Comparison of ENCODE assay signal across 10 cellular contexts in the genomic region with DNA sequence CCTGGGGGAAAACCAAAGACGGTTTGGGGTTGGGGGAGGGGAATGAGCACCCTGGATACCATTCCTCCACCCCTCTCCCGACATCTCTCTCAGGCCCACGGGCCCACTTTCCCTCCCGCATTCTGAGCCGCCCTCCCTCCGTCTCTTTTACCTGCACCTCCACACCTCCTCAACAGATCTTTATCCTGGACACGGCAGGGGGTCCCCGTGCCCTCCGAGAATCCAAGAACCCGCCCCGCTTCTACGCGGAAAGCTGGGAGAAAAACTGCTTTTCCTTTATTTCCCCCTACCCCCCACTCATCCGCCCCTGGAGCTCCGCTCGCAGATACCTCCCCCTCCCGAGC.
A peak's percentile ranks its signal among the peaks of the same experiment; 100 is the strongest.
DNase-seq lines count a peak whose midpoint lies in the region; ATAC-seq and TF ChIP-seq lines count a peak whose summit lies in the region.
"Had no signal": no experiment of that assay in that cellular context is flagged by ENCODE, and none has a peak within 500 bp of the region (broad histone marks: within the 10 kb centered on the region; RNA-seq: fewer than 3 reads in every experiment).

No MANE protein-coding gene starts in this region.

- H3K27ac ChIP-seq in breast epithelium (no peak overlapping the region), mesendoderm (ENCODE audit: low read depth, low read length) (no peak overlapping the region), tibial artery (peak overlapping the region in 1 of 2 donors; percentile 9)

- no peak overlapping the region for H3K27ac Mint-ChIP-seq in activated CD4-positive, alpha-beta T cell treated with anti-CD3 and anti-CD28 coated beads, Interleukin-2, amount 10 ng/mL, durations not matched to agents 24 days and 14 days
- H3K27ac Mint-ChIP-seq in activated CD8-positive, alpha-beta T cell treated with anti-CD3 and anti-CD28 coated beads for 36 hours, result no peak overlapping the region
- H3K27ac Mint-ChIP-seq: stimulated activated naive CD8-positive, alpha-beta T cell treated with anti-CD3 and anti-CD28 coated beads, Interleukin-15, Interleukin-2, amounts not matched to agents 100 ng/mL and 50 ng/mL, for 24 hours had no signal

- peak overlapping the region; percentile 79 for H3K4me2 ChIP-seq in mesendoderm (ENCODE audit: low read length)

- H4K8ac ChIP-seq in mesendoderm (ENCODE audit: low read depth, low read length), result no peak overlapping the region

- H3K36me3 Mint-ChIP-seq in activated CD4-positive, alpha-beta T cell treated with anti-CD3 and anti-CD28 coated beads, Interleukin-2, amount 10 ng/mL, durations not matched to agents 24 days and 14 days (ENCODE audit: low read depth), result no peaks in the 10 kb centered on the region
- H3K36me3 Mint-ChIP-seq in activated CD8-positive, alpha-beta T cell treated with anti-CD3 and anti-CD28 coated beads for 36 hours (ENCODE audit: low read depth), result no peaks in the 10 kb centered on the region

- no peaks in the 10 kb centered on the region for H3K79me1 ChIP-seq in mesendoderm (ENCODE audit: low read length)

- peak overlapping the region; percentile 86 for H3K56ac ChIP-seq in mesendoderm (ENCODE audit: low read length)

- peaks cover 11% of the 10 kb centered on the region in 2 donors for H3K4me1 ChIP-seq in breast epithelium
- H3K4me1 ChIP-seq in mesendoderm (ENCODE audit: control insufficient read depth, low read depth, low read length), result peaks cover 3% of the 10 kb centered on the region
- H3K4me1 ChIP-seq in tibial artery, result peaks cover 0 to 40% (median 33%) of the 10 kb centered on the region in 4 donors

- peak overlapping the region; percentile 15 for H3K18ac ChIP-seq in mesendoderm (ENCODE audit: low read length)

- no peak overlapping the region for H2BK120ac ChIP-seq in mesendoderm (ENCODE audit: low read depth, low read length)

- H3K9ac ChIP-seq in mesendoderm (ENCODE audit: low read length), result peak overlapping the region; percentile 66

- ATAC-seq in activated CD8-positive, alpha-beta T cell treated with anti-CD3 and anti-CD28 coated beads for 36 hours, result no peak

- H3K9me3 ChIP-seq in breast epithelium (no peaks in the 10 kb centered on the region), tibial artery (no peaks in the 10 kb centered on the region)

- H3K4ac ChIP-seq in mesendoderm (ENCODE audit: low read depth, low read length), result no peak overlapping the region

- no peak overlapping the region for H4K5ac ChIP-seq in mesendoderm (ENCODE audit: low read length)

- DNase-seq in activated CD4-positive, alpha-beta T cell treated with anti-CD3 and anti-CD28 coated beads, Interleukin-2, amount 10 ng/mL, durations not matched to agents 24 days and 14 days, result no peak
- DNase-seq in activated CD4-positive, alpha-beta T cell treated with anti-CD3 and anti-CD28 coated beads, Interleukin-2, amount 50 U/mL, for 1 hour, result no peak
- DNase-seq in breast epithelium (ENCODE audit: low spot score in 2 of 2) (no peak), mesendoderm (no peak), tibial artery (no peak), NK-92 (lab: John Stamatoyannopoulos, UW; ENCODE audit: unreplicated experiment) (no peak), head of caudate nucleus (no peak)
- DNase-seq in activated CD8-positive, alpha-beta T cell treated with anti-CD3 and anti-CD28 coated beads for 36 hours, result no peak
- DNase-seq: activated effector memory CD4-positive, alpha-beta T cell treated with Interleukin-2 at 50 U/mL for 16 hours had no signal

- no peak for TF ChIP-seq POLR2A in breast epithelium (IDR thresholded peaks at IDR 0.05)

- CTCF ChIA-PET in activated CD8-positive, alpha-beta T cell treated with anti-CD3 and anti-CD28 coated beads for 36 hours (lab: Charles Lee), result no interaction called here

- H2AK5ac ChIP-seq in mesendoderm (ENCODE audit: low read length), result no peak overlapping the region

- H3K27me3 Mint-ChIP-seq in activated CD4-positive, alpha-beta T cell treated with anti-CD3 and anti-CD28 coated beads, Interleukin-2, amount 10 ng/mL, durations not matched to agents 24 days and 14 days, result peaks cover 48% of the 10 kb centered on the region
- H3K27me3 Mint-ChIP-seq in activated CD8-positive, alpha-beta T cell treated with anti-CD3 and anti-CD28 coated beads for 36 hours, result peaks cover 31% of the 10 kb centered on the region

- POLR2A ChIA-PET in activated CD8-positive, alpha-beta T cell treated with anti-CD3 and anti-CD28 coated beads for 36 hours (lab: Charles Lee), result no interaction called here

- peak overlapping the region; percentile 44 for H3K4me3 Mint-ChIP-seq in activated CD4-positive, alpha-beta T cell treated with anti-CD3 and anti-CD28 coated beads, Interleukin-2, amount 10 ng/mL, durations not matched to agents 24 days and 14 days
- H3K4me3 Mint-ChIP-seq in activated CD8-positive, alpha-beta T cell treated with anti-CD3 and anti-CD28 coated beads for 36 hours, result no peak overlapping the region
- H3K4me3 Mint-ChIP-seq: stimulated activated naive CD8-positive, alpha-beta T cell treated with anti-CD3 and anti-CD28 coated beads, Interleukin-15, Interleukin-2, amounts not matched to agents 100 ng/mL and 50 ng/mL, for 24 hours had no signal

- H2BK15ac ChIP-seq in mesendoderm (replicated peaks; ENCODE audit: low read depth), result no peak overlapping the region

- H3K79me2 ChIP-seq in mesendoderm (ENCODE audit: control insufficient read depth, insufficient read depth, low read length), result no peaks in the 10 kb centered on the region

- H3K27me3 ChIP-seq in breast epithelium (no peaks in the 10 kb centered on the region), mesendoderm (ENCODE audit: insufficient read depth, low read length, poor library complexity) (peaks cover 2% of the 10 kb centered on the region), tibial artery (no peaks in the 10 kb centered on the region)

- no peaks in the 10 kb centered on the region for H3K4me1 Mint-ChIP-seq in activated CD4-positive, alpha-beta T cell treated with anti-CD3 and anti-CD28 coated beads, Interleukin-2, amount 10 ng/mL, durations not matched to agents 24 days and 14 days
- H3K4me1 Mint-ChIP-seq in activated CD8-positive, alpha-beta T cell treated with anti-CD3 and anti-CD28 coated beads for 36 hours (ENCODE audit: low read depth), result no peaks in the 10 kb centered on the region

- TF ChIP-seq CTCF in breast epithelium (IDR thresholded peaks at IDR 0.05), result no peak
- TF ChIP-seq CTCF in tibial artery (IDR thresholded peaks at IDR 0.05), result no peak
- no peak for TF ChIP-seq CTCF in activated CD8-positive, alpha-beta T cell treated with anti-CD3 and anti-CD28 coated beads for 36 hours (IDR thresholded peaks at IDR 0.05)

- H2BK5ac ChIP-seq in mesendoderm (ENCODE audit: low read length), result no peak overlapping the region

- no peak overlapping the region for H3K23ac ChIP-seq in mesendoderm (ENCODE audit: low read length)

- WGBS in mesendoderm (ENCODE audit: extremely low coverage, insufficient coverage, low lambda C conversion rate), result no CpG with 5 or more reads among the region's 17 CpGs

- H3K36me3 ChIP-seq in breast epithelium (no peaks in the 10 kb centered on the region), mesendoderm (ENCODE audit: control insufficient read depth, insufficient read depth, low read length) (no peaks in the 10 kb centered on the region), tibial artery (no peaks in the 10 kb centered on the region)

- intact Hi-C loops in activated CD4-positive, alpha-beta T cell treated with anti-CD3 and anti-CD28 coated beads, Interleukin-2, amount 10 ng/mL, durations not matched to agents 24 days and 14 days (cut with micrococcal nuclease), result no loop called here
- intact Hi-C loops in breast epithelium (cut with DNase I; ENCODE audit: low total_unique reads), result no loop called here
- intact Hi-C loops in tibial artery (cut with DNase I; ENCODE audit: low total_unique reads), result no loop called here
- intact Hi-C loops in activated CD8-positive, alpha-beta T cell treated with anti-CD3 and anti-CD28 coated beads for 36 hours (cut with micrococcal nuclease), result no loop called here
- intact Hi-C loops in head of caudate nucleus (cut with DNase I), result no loop called here

- H3K4me3 ChIP-seq in breast epithelium (peak overlapping the region; percentile 53 to 80 (median 63)), mesendoderm (ENCODE audit: low read length) (no peak overlapping the region), tibial artery (peak overlapping the region; percentile 51 to 63)

- no peaks in the 10 kb centered on the region for H3K9me3 Mint-ChIP-seq in activated CD4-positive, alpha-beta T cell treated with anti-CD3 and anti-CD28 coated beads, Interleukin-2, amount 10 ng/mL, durations not matched to agents 24 days and 14 days
- H3K9me3 Mint-ChIP-seq in activated CD8-positive, alpha-beta T cell treated with anti-CD3 and anti-CD28 coated beads for 36 hours, result no peaks in the 10 kb centered on the region
- H3K9me3 Mint-ChIP-seq: stimulated activated naive CD8-positive, alpha-beta T cell treated with anti-CD3 and anti-CD28 coated beads, Interleukin-15, Interleukin-2, amounts not matched to agents 100 ng/mL and 50 ng/mL, for 24 hours had no signal
